In genomic region chr6:44154067-44154466, GRCh38 we compare ENCODE assay signal across 35 cellular contexts. TPM values are rescaled to one million over a fixed set of nuclear protein-coding genes. Genes with fewer than 3 reads are reported as not detected.
"Had no signal": no experiment of that assay in that cellular context is flagged by ENCODE, and none has a peak within 500 bp of the region (broad histone marks: within the 10 kb centered on the region; RNA-seq: fewer than 3 reads in every experiment).

No MANE protein-coding gene starts in this region.

- DNase-seq: activated CD4-positive, alpha-beta T cell treated with anti-CD3 and anti-CD28 coated beads, Interleukin-2, amount 10 ng/mL, durations not matched to agents 24 days and 14 days; activated CD4-positive, alpha-beta T cell treated with anti-CD3 and anti-CD28 coated beads, Interleukin-2, amount 50 U/mL, for 4 hours; activated CD8-positive, alpha-beta T cell treated with anti-CD3 and anti-CD28 coated beads for 36 hours; activated effector memory CD4-positive, alpha-beta T cell treated with anti-CD3 and anti-CD28 coated beads, Interleukin-2, amount 50 U/mL, for 16 hours; activated naive CD4-positive, alpha-beta T cell; activated naive CD4-positive, alpha-beta T cell treated with anti-CD3 and anti-CD28 coated beads, Interleukin-2, amount 50 U/mL, for 16 hours; activated naive CD8-positive, alpha-beta T cell treated with anti-CD3 and anti-CD28 coated beads for 36 hours; activated T-cell treated with anti-CD3 and anti-CD28 coated beads, Interleukin-2, amount 50 U/mL, for 1 hour; activated T-cell treated with anti-CD3 and anti-CD28 coated beads, Interleukin-2, amount 50 U/mL, for 72 hours; amniotic stem cell; brain microvascular endothelial cell; Kasumi-1; KG1; MG63; NCI-H1048; NCI-H1105 treated with DMSO at 0.1 percent for 48 hours; NCI-H1436; NCI-H1694; NCI-H1930; NCI-H2081 treated with DMSO at 0.1 percent for 48 hours; NCI-H345; NCI-H524 treated with DMSO at 0.1 percent for 48 hours; PC-3; Peyer's patch; RPMI8226; SIG-M5; T-helper 1 cell; T-helper 2 cell; T-helper 9 cell had no signal

- H3K9me3 ChIP-seq: MG63, Peyer's patch had no signal

- ATAC-seq: activated CD8-positive, alpha-beta T cell treated with anti-CD3 and anti-CD28 coated beads for 36 hours; activated T-cell treated with anti-CD3 and anti-CD28 coated beads, Interleukin-2, amount 50 U/mL, for 72 hours; activated T-helper 17 cell treated with anti-CD3 and anti-CD28 coated beads, Interleukin-2, amount 50 U/mL, for 72 hours; PC-3; Right ventricle myocardium inferior; SK-N-SH treated with all-trans-retinoic acid at 6 μM for 48 hours had no signal

- H3K27ac ChIP-seq: brain microvascular endothelial cell, Peyer's patch had no signal

- H3K27me3 ChIP-seq: brain microvascular endothelial cell, MG63, Peyer's patch had no signal

- H3K4me3 ChIP-seq: MG63, Peyer's patch had no signal

RNA-seq across cellular contexts. Expression of gene CAPN11, which starts 4.6 kb away (rescaled TPM):
- total RNA-seq: activated CD8-positive, alpha-beta memory T cell treated with anti-CD3 and anti-CD28 coated beads for 36 hours; NCI-H460; PC-3; SK-MEL-5 had no signal
